Comparison of ENCODE assay signal across 1 cellular context in the genomic region with DNA sequence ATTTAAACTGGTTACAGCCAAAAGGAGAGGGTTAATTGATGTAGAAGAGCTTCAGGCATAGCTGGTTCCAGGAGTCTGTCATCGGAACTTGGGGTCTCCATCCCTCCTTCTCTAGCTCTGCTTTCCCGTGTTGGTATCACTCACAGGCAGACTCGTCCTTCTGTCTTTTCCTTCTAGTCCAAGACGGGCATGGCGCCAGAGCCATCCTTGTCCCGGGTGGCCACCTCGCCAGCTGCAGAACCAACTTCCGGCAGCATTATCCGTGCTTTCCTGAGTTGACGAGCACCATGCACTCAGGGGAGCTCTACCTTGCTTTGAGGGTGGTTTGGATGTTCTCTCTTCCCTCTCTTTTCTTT.
TF ChIP-seq lines count a peak whose summit lies in the region.

No MANE protein-coding gene starts in this region.

TF ChIP-seq in IMR-90, 13 proteins besides CTCF, POLR2A, EP300 and RAD21:
- no peak for TF ChIP-seq MAFK (IDR thresholded peaks at IDR 0.05; ENCODE audit: low read depth, low read length)
- no peak for TF ChIP-seq RCOR1 (IDR thresholded peaks at IDR 0.05; ENCODE audit: insufficient replicate concordance, low read length)
- TF ChIP-seq, protein P1, sequence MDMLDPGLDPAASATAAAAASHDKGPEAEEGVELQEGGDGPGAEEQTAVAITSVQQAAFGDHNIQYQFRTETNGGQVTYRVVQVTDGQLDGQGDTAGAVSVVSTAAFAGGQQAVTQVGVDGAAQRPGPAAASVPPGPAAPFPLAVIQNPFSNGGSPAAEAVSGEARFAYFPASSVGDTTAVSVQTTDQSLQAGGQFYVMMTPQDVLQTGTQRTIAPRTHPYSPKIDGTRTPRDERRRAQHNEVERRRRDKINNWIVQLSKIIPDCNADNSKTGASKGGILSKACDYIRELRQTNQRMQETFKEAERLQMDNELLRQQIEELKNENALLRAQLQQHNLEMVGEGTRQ (IDR thresholded peaks at IDR 0.05; ENCODE audit: low read depth, low read length) = no peak
- no peak for TF ChIP-seq NFE2L2 (IDR thresholded peaks at IDR 0.05; ENCODE audit: low read depth, low read length)
- TF ChIP-seq SMC3 (IDR thresholded peaks at IDR 0.05; ENCODE audit: low read depth, low read length) = no peak
- TF ChIP-seq RFX5 (IDR thresholded peaks at IDR 0.05; ENCODE audit: low read depth, low read length) = no peak
- no peak for TF ChIP-seq CEBPB (IDR thresholded peaks at IDR 0.05; ENCODE audit: low read depth, low read length)
- TF ChIP-seq MAZ (IDR thresholded peaks at IDR 0.05; ENCODE audit: borderline replicate concordance, low read depth, low read length) = no peak
- no peak for TF ChIP-seq BHLHE40 (IDR thresholded peaks at IDR 0.05; ENCODE audit: low read depth, low read length)
- TF ChIP-seq, protein P2, sequence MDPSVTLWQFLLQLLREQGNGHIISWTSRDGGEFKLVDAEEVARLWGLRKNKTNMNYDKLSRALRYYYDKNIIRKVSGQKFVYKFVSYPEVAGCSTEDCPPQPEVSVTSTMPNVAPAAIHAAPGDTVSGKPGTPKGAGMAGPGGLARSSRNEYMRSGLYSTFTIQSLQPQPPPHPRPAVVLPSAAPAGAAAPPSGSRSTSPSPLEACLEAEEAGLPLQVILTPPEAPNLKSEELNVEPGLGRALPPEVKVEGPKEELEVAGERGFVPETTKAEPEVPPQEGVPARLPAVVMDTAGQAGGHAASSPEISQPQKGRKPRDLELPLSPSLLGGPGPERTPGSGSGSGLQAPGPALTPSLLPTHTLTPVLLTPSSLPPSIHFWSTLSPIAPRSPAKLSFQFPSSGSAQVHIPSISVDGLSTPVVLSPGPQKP (IDR thresholded peaks at IDR 0.05; ENCODE audit: borderline replicate concordance, low read depth, low read length) = no peak
- no peak for TF ChIP-seq MXI1 (IDR thresholded peaks at IDR 0.05; ENCODE audit: borderline replicate concordance, low read depth, low read length)
